ENCODE assay signal across 28 cellular contexts in genomic region chr10:84890701-84891100, GRCh38.
"Had no signal": no experiment of that assay in that cellular context is flagged by ENCODE, and none has a peak within 500 bp of the region (broad histone marks: within the 10 kb centered on the region; RNA-seq: fewer than 3 reads in every experiment).

No MANE protein-coding gene starts in this region.

- H3K4me3 ChIP-seq: ascending aorta, breast epithelium, cardiac muscle cell, colonic mucosa had no signal

- H3K27ac ChIP-seq: ascending aorta, breast epithelium, cardiac muscle cell, colonic mucosa, epithelial cell of prostate had no signal

- H3K9me3 ChIP-seq: ascending aorta, breast epithelium, colonic mucosa had no signal

- FAIRE-seq: endometrium, endothelial cell of umbilical vein, frontal cortex had no signal

- H3K27me3 ChIP-seq: ascending aorta, breast epithelium, cardiac muscle cell, colonic mucosa had no signal

- ATAC-seq: activated CD4-positive, alpha-beta T cell treated with anti-CD3 and anti-CD28 coated beads for 36 hours; activated CD8-positive, alpha-beta memory T cell treated with anti-CD3 and anti-CD28 coated beads, Interleukin-2, amount 10 ng/mL, durations not matched to agents 7 days and 5 days; activated CD8-positive, alpha-beta T cell treated with anti-CD3 and anti-CD28 coated beads, Interleukin-2, amount 10 ng/mL, durations not matched to agents 7 days and 5 days; activated naive CD4-positive, alpha-beta T cell treated with anti-CD3 and anti-CD28 coated beads, Interleukin-2, amount 50 U/mL, for 72 hours had no signal

- DNase-seq: activated CD4-positive, alpha-beta memory T cell treated with anti-CD3 and anti-CD28 coated beads for 36 hours; activated CD4-positive, alpha-beta T cell treated with anti-CD3 and anti-CD28 coated beads for 36 hours; activated CD4-positive, alpha-beta T cell treated with anti-CD3 and anti-CD28 coated beads, Interleukin-2, amount 10 ng/mL, durations not matched to agents 24 days and 14 days; activated CD4-positive, CD25-positive, alpha-beta regulatory T cell; activated CD4-positive, CD25-positive, alpha-beta regulatory T cell treated with anti-CD3 and anti-CD28 coated beads, Interleukin-2, amount 50 U/mL, for 72 hours; activated CD8-positive, alpha-beta memory T cell treated with anti-CD3 and anti-CD28 coated beads, Interleukin-2, amount 10 ng/mL, durations not matched to agents 7 days and 5 days; activated CD8-positive, alpha-beta memory T cell treated with anti-CD3 and anti-CD28 coated beads, Interleukin-2, amount 50 U/mL, for 4 hours; activated CD8-positive, alpha-beta T cell treated with anti-CD3 and anti-CD28 coated beads, Interleukin-2, amount 10 ng/mL, durations not matched to agents 7 days and 5 days; activated gamma-delta T cell; activated naive CD4-positive, alpha-beta T cell; activated naive CD4-positive, alpha-beta T cell treated with anti-CD3 and anti-CD28 coated beads, Interleukin-2, amount 10 ng/mL, durations not matched to agents 7 days and 5 days; activated naive CD8-positive, alpha-beta T cell treated with anti-CD3 and anti-CD28 coated beads, Interleukin-2, amount 10 ng/mL, durations not matched to agents 7 days and 5 days; activated T-cell treated with anti-CD3 and anti-CD28 coated beads, Interleukin-2, amount 50 U/mL, for 1 hour; activated T-cell treated with anti-CD3 and anti-CD28 coated beads, Interleukin-2, amount 50 U/mL, for 48 hours; central memory CD4-positive, alpha-beta T cell; cerebellar nuclear complex; colonic mucosa; effector CD8-positive, alpha-beta T cell; foreskin fibroblast; T-helper 2 cell had no signal

- H3K36me3 ChIP-seq: ascending aorta, breast epithelium, cardiac muscle cell, colonic mucosa had no signal

- H3K4me1 ChIP-seq: ascending aorta, breast epithelium, colonic mucosa had no signal
